12 cellular contexts compared by ENCODE assay signal in the genomic region with DNA sequence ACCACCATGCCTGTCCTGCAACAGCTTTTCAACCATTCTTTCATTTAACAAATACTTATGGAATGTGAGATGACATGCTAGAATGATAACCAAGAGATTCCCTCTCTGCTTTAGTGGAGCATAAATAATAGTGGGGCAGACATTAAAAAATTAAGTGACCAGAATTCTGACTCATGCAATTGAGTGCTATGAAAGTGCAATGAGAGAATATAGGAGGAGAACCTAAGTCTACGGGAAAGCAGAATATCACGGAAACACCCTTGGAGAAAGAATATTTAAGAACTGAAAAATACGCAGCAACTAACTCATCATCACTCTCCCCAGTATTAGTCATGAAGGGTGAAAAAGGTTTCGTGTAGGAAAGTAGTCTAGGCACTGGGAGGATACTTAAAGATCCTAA. TPM values are rescaled to one million over a fixed set of nuclear protein-coding genes. Genes with fewer than 3 reads are reported as not detected.
A peak's percentile ranks its signal among the peaks of the same experiment; 100 is the strongest.
DNase-seq lines count a peak whose midpoint lies in the region; ATAC-seq and TF ChIP-seq lines count a peak whose summit lies in the region.
"Had no signal": no experiment of that assay in that cellular context is flagged by ENCODE, and none has a peak within 500 bp of the region (broad histone marks: within the 10 kb centered on the region; RNA-seq: fewer than 3 reads in every experiment).

No MANE protein-coding gene starts in this region.

- CTCF ChIA-PET in Calu3 (lab: Charles Lee) = no interaction called here

- H3K27me3 Mint-ChIP-seq in Calu3 (ENCODE audit: unreplicated experiment) = no peaks in the 10 kb centered on the region
- H3K27me3 Mint-ChIP-seq: activated CD4-positive, alpha-beta memory T cell treated with anti-CD3 and anti-CD28 coated beads, Interleukin-2, amount 10 ng/mL, durations not matched to agents 7 days and 5 days had no signal

- TF ChIP-seq CTCF in Calu3 (IDR thresholded peaks at IDR 0.05; ENCODE audit: unreplicated experiment) = no peak
- TF ChIP-seq CTCF in epithelial cell of esophagus (IDR thresholded peaks at IDR 0.05; ENCODE audit: insufficient read depth, low read depth, low read length, missing control alignments) = no peak
- no peak for TF ChIP-seq CTCF in omental fat pad (IDR thresholded peaks at IDR 0.05)

- H3K4me3 ChIP-seq in epithelial cell of esophagus (ENCODE audit: low read length) = no peak overlapping the region

- peaks cover 34% of the 10 kb centered on the region for H3K4me1 Mint-ChIP-seq in Calu3 (ENCODE audit: low read depth, unreplicated experiment)

- peak overlapping the region; percentile 76 for H3K27ac Mint-ChIP-seq in Calu3 (ENCODE audit: unreplicated experiment)
- H3K27ac Mint-ChIP-seq: activated CD4-positive, alpha-beta memory T cell treated with anti-CD3 and anti-CD28 coated beads, Interleukin-2, amount 10 ng/mL, durations not matched to agents 7 days and 5 days had no signal

- peak overlapping the region; percentile 8 for H3K4me3 Mint-ChIP-seq in Calu3 (ENCODE audit: low read depth, unreplicated experiment)
- H3K4me3 Mint-ChIP-seq: activated CD4-positive, alpha-beta memory T cell treated with anti-CD3 and anti-CD28 coated beads, Interleukin-2, amount 10 ng/mL, durations not matched to agents 7 days and 5 days had no signal

- H3K9me3 Mint-ChIP-seq in Calu3 (ENCODE audit: low read depth, unreplicated experiment) = no peaks in the 10 kb centered on the region
- H3K9me3 Mint-ChIP-seq: activated CD4-positive, alpha-beta memory T cell treated with anti-CD3 and anti-CD28 coated beads, Interleukin-2, amount 10 ng/mL, durations not matched to agents 7 days and 5 days had no signal

- intact Hi-C loops in Calu3 (cut with micrococcal nuclease; ENCODE audit: unreplicated experiment) = no loop called here

- BruUV-seq in Calu3 (replicated peaks; lab: Mats Ljungman, UMichigan) = no TSS peak

- DNase-seq in Calu3 (no peak), NCI-H226 (peak; percentile 10), epithelial cell of esophagus (ENCODE audit: low read depth) (peak; percentile 28), omental fat pad (ENCODE audit: low spot score) (no peak), AML-193 (lab: John Stamatoyannopoulos, UW) (no peak), globus pallidus (ENCODE audit: low spot score) (no peak), NCI-H1092 treated with DMSO at 0.1 percent for 48 hours (lab: John Stamatoyannopoulos, UW) (no peak)
- DNase-seq: activated CD4-positive, alpha-beta memory T cell treated with anti-CD3 and anti-CD28 coated beads, Interleukin-2, amount 10 ng/mL, durations not matched to agents 7 days and 5 days; C1 segment of cervical spinal cord; NCI-H1930; small intestine had no signal

- H3K36me3 Mint-ChIP-seq in Calu3 (ENCODE audit: insufficient read depth, unreplicated experiment) = peaks cover 48% of the 10 kb centered on the region

- ATAC-seq in omental fat pad (ENCODE audit: low FRiP score) = peak; percentile 33
- no peak for ATAC-seq in HG02623 (IDR thresholded peaks at IDR 0.05; ENCODE audit: unreplicated experiment)

RNA-seq across cellular contexts. Expression of a gene that starts 7.1 kb away (rescaled TPM):
- 106 and 108 TPM in 2 replicates for total RNA-seq in Calu3 (2022)
- 100 to 1,000 TPM in 3 of 4 donors, 10 to 100 TPM in 1; 79.8 to 145 (median 119) TPM for total RNA-seq in omental fat pad

Comparison
In these comparisons a context has a peak if more than half of its experiments do, and no peak if none do; other contexts are left out.
1. DNase-seq: peak in NCI-H226 (single experiment) and epithelial cell of esophagus (single experiment); none in Calu3 (single experiment), omental fat pad (single experiment), AML-193 (0 of 2), globus pallidus (single experiment) and NCI-H1092 treated with DMSO at 0.1 percent for 48 hours (single experiment).